ENCODE assay signal across 8 cellular contexts in the genomic region with DNA sequence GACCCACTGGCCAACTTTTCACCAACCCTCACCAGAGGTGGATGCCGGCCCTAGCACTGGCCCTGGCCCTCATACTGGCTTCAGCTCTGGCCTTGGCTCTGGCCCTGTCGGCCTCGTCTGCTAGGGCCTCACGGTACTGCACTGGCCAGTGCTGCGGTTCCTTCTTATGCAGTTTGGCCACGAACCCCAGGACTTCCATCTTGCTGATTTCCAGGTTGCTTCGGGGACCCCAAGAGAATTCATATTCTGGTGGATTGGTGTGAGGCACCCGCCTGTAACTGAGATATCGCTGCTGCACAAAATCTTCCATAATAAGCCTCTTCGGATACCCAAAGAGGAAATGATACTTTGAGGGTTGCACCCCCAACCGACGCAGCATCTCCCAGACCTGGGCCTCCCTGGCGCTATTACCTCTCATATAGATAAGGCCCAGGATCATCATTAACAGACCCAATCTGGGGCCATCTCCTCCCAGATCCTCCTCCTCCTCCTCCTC. TPM values are rescaled to one million over a fixed set of nuclear protein-coding genes. Genes with fewer than 3 reads are reported as not detected.
DNase-seq lines count a peak whose midpoint lies in the region; ATAC-seq, FAIRE-seq and TF ChIP-seq lines count a peak whose summit lies in the region.

No MANE protein-coding gene starts in this region.

- peak overlapping the region; percentile 95 for H3K27ac Mint-ChIP-seq in activated naive CD4-positive, alpha-beta T cell treated with anti-CD3 and anti-CD28 coated beads, Interleukin-2, amount 50 U/mL, for 24 hours

- in situ Hi-C loops in gastrocnemius medialis (cut with MboI; ENCODE audit: low sequenced_read_pairs in 4 of 4) = no loop called here

- no peaks in the 10 kb centered on the region for H3K9me3 Mint-ChIP-seq in activated naive CD4-positive, alpha-beta T cell treated with anti-CD3 and anti-CD28 coated beads, Interleukin-2, amount 50 U/mL, for 24 hours

- FAIRE-seq in GM12891 (lab: Jason Lieb, UNC) = peak; percentile 40

- ATAC-seq in GM21619 (IDR thresholded peaks at IDR 0.05; ENCODE audit: unreplicated experiment) (peak; percentile 47), gastrocnemius medialis (no peak)

- DNase-seq in GM12891 (ENCODE audit: insufficient read length, low spot score) = peak; percentile 63
- peak; percentile 21 for DNase-seq in LHCN-M2 (ENCODE audit: low read depth)
- DNase-seq in left ventricle myocardium inferior = no peak
- no peak for DNase-seq in gastrocnemius medialis
- DNase-seq in effector CD8-positive, alpha-beta T cell (lab: John Stamatoyannopoulos, UW) = no peak
- DNase-seq in mesenteric fat pad (ENCODE audit: low spot score) = no peak

- H3K4me1 Mint-ChIP-seq in activated naive CD4-positive, alpha-beta T cell treated with anti-CD3 and anti-CD28 coated beads, Interleukin-2, amount 50 U/mL, for 24 hours = peaks cover 36% of the 10 kb centered on the region

- no peaks in the 10 kb centered on the region for H3K9me3 ChIP-seq in left ventricle myocardium inferior (replicated peaks)
- H3K9me3 ChIP-seq in gastrocnemius medialis = no peaks in the 10 kb centered on the region

- TF ChIP-seq POLR2A in GM12891 (IDR thresholded peaks at IDR 0.05; ENCODE audit: low read depth, low read length) = peak; percentile 9; the same call in 1 of the 2 replicates
- no peak for TF ChIP-seq POLR2A in gastrocnemius medialis (IDR thresholded peaks at IDR 0.05)

- H3K4me3 Mint-ChIP-seq in activated naive CD4-positive, alpha-beta T cell treated with anti-CD3 and anti-CD28 coated beads, Interleukin-2, amount 50 U/mL, for 24 hours = peak overlapping the region; percentile 97

- H3K36me3 ChIP-seq in left ventricle myocardium inferior (no peaks in the 10 kb centered on the region), gastrocnemius medialis (no peaks in the 10 kb centered on the region)

- peak overlapping the region; percentile 92 for H3K27ac ChIP-seq in left ventricle myocardium inferior (replicated peaks)
- peak overlapping the region; percentile 80 to 96 (median 87) for H3K27ac ChIP-seq in gastrocnemius medialis

- no peaks in the 10 kb centered on the region for H3K27me3 Mint-ChIP-seq in activated naive CD4-positive, alpha-beta T cell treated with anti-CD3 and anti-CD28 coated beads, Interleukin-2, amount 50 U/mL, for 24 hours

- peaks cover 40% of the 10 kb centered on the region for H3K4me1 ChIP-seq in left ventricle myocardium inferior
- peaks cover 13 to 16% of the 10 kb centered on the region in 2 donors for H3K4me1 ChIP-seq in gastrocnemius medialis

- intact Hi-C loops in left ventricle myocardium inferior (cut with micrococcal nuclease) (no loop called here), gastrocnemius medialis (cut with DNase I; ENCODE audit: low total_unique reads) (loop anchor here (5.0 kb wide), 1 partner anchor 96 kb away; no protein-coding TSS in a partner anchor)

- peaks cover 9% of the 10 kb centered on the region for H3K36me3 Mint-ChIP-seq in activated naive CD4-positive, alpha-beta T cell treated with anti-CD3 and anti-CD28 coated beads, Interleukin-2, amount 50 U/mL, for 24 hours

- H3K27me3 ChIP-seq in left ventricle myocardium inferior (ENCODE audit: low read depth) (no peaks in the 10 kb centered on the region), gastrocnemius medialis (no peaks in the 10 kb centered on the region)

- H3K4me3 ChIP-seq in left ventricle myocardium inferior = peak overlapping the region; percentile 77
- peak overlapping the region; percentile 67 to 97 (median 78) for H3K4me3 ChIP-seq in gastrocnemius medialis

- TF ChIP-seq CTCF in left ventricle myocardium inferior (IDR thresholded peaks at IDR 0.05; ENCODE audit: borderline replicate concordance) (no peak), gastrocnemius medialis (IDR thresholded peaks at IDR 0.05 in 4 of 5, conservative IDR thresholded peaks at IDR 0.05 in 1 of 5) (no peak)

TF ChIP-seq in GM12891, 5 proteins besides CTCF, POLR2A, EP300 and RAD21:
- TF ChIP-seq TAF1 (IDR thresholded peaks at IDR 0.05; ENCODE audit: low read depth, low read length) (0 out of 2 replicates have a peak, but pooled peaks have one; percentile 13), POU2F2 (IDR thresholded peaks at IDR 0.05; ENCODE audit: low read depth, low read length) (peak; percentile 48; the same call in 1 of the 2 replicates), POLR2AphosphoS5 (IDR thresholded peaks at IDR 0.05; ENCODE audit: low read depth, low read length) (no peak), PAX5 (IDR thresholded peaks at IDR 0.05; ENCODE audit: insufficient read depth, low read length, severe bottlenecking) (no peak), SPI1 (IDR thresholded peaks at IDR 0.05; ENCODE audit: low read depth, low read length) (peak; percentile 94)

RNA-seq across cellular contexts. Expression of a gene that starts 0.9 kb away (rescaled TPM):
- 22.3 TPM for polyA plus RNA-seq in GM12891 (2012; ENCODE audit: low read depth, missing spikeins)
- 49.2 and 53.7 TPM in 2 replicates for total RNA-seq in LHCN-M2 (2014; rRNA removed)
- polyA plus RNA-seq in LHCN-M2 (2012) = 27.2 TPM
- total RNA-seq in left ventricle myocardium inferior = 35.7 TPM
- total RNA-seq in gastrocnemius medialis = 10 to 100 TPM in 3 of 4 donors, 1 to 10 TPM in 1; 9.5 to 19.9 (median 14.8) TPM
- 18.9 TPM for total RNA-seq in mesenteric fat pad

Comparison
In these comparisons a context has a peak if more than half of its experiments do, and no peak if none do; other contexts are left out.
1. DNase-seq: peak in GM12891 (single experiment) and LHCN-M2 (single experiment); none in left ventricle myocardium inferior (single experiment), gastrocnemius medialis (0 of 2), effector CD8-positive, alpha-beta T cell (single experiment) and mesenteric fat pad (single experiment).